ENCODE assay signal across 24 cellular contexts in genomic region chr12:69896653-69897381, GRCh38.
DNase-seq lines count a peak whose midpoint lies in the region; ATAC-seq and TF ChIP-seq lines count a peak whose summit lies in the region.
"Had no signal": no experiment of that assay in that cellular context is flagged by ENCODE, and none has a peak within 500 bp of the region (broad histone marks: within the 10 kb centered on the region; RNA-seq: fewer than 3 reads in every experiment).

No MANE protein-coding gene starts in this region.

- no peaks in the 10 kb centered on the region for H3K9me3 ChIP-seq in body of pancreas
- H3K9me3 ChIP-seq: ascending aorta, heart left ventricle, Peyer's patch, right lobe of liver, transverse colon had no signal

- ATAC-seq in GM21528 (IDR thresholded peaks at IDR 0.05; ENCODE audit: low FRiP score, unreplicated experiment) (no peak), foreskin keratinocyte (no peak), HG03045 (IDR thresholded peaks at IDR 0.05; ENCODE audit: unreplicated experiment) (no peak), body of pancreas (no peak)
- ATAC-seq: activated T-helper 17 cell treated with anti-CD3 and anti-CD28 coated beads, Interleukin-2, amount 50 U/mL, for 72 hours; right lobe of liver had no signal

- DNase-seq in ELF-1 (ENCODE audit: low read depth, low spot score) = peak; percentile 85
- DNase-seq in NCI-H146 (lab: John Stamatoyannopoulos, UW) = peak; percentile 55
- no peak for DNase-seq in endothelial cell (ENCODE audit: low spot score)
- DNase-seq in nephron progenitor cell = no peak
- no peak for DNase-seq in foreskin keratinocyte
- no peak for DNase-seq in body of pancreas
- DNase-seq: activated CD4-positive, alpha-beta T cell treated with anti-CD3 and anti-CD28 coated beads, Interleukin-2, amount 50 U/mL, for 4 hours; activated CD4-positive, CD25-positive, alpha-beta regulatory T cell; DMS53; GDM1; NCI-H1092 treated with DMSO at 0.1 percent for 48 hours; NCI-H2081 treated with DMSO at 0.1 percent for 48 hours; Peyer's patch; right lobe of liver; SIG-M5; transverse colon had no signal

- peak overlapping the region; percentile 39 for H3K27ac Mint-ChIP-seq in endothelial cell (ENCODE audit: unreplicated experiment)
- peak overlapping the region; percentile 63 for H3K27ac Mint-ChIP-seq in nephron progenitor cell
- H3K27ac Mint-ChIP-seq: activated naive CD8-positive, alpha-beta T cell; activated T-helper 17 cell treated with anti-CD3 and anti-CD28 coated beads, Interleukin-2, amount 50 U/mL, for 72 hours; B cell had no signal

- peaks cover 27% of the 10 kb centered on the region for H3K4me1 Mint-ChIP-seq in endothelial cell (ENCODE audit: unreplicated experiment)
- peaks cover 25% of the 10 kb centered on the region for H3K4me1 Mint-ChIP-seq in nephron progenitor cell
- H3K4me1 Mint-ChIP-seq: activated T-helper 17 cell treated with anti-CD3 and anti-CD28 coated beads, Interleukin-2, amount 50 U/mL, for 72 hours; central memory CD8-positive, alpha-beta T cell had no signal

- H3K36me3 ChIP-seq in body of pancreas (replicated peaks in 1 of 2; ENCODE audit: insufficient read depth in 1 of 2, low read depth in 2 of 2) = no peaks in the 10 kb centered on the region
- H3K36me3 ChIP-seq: ascending aorta, heart left ventricle, right lobe of liver, transverse colon had no signal

- no peaks in the 10 kb centered on the region for H3K9me3 Mint-ChIP-seq in endothelial cell (ENCODE audit: unreplicated experiment)
- no peaks in the 10 kb centered on the region for H3K9me3 Mint-ChIP-seq in nephron progenitor cell
- H3K9me3 Mint-ChIP-seq: activated T-helper 17 cell treated with anti-CD3 and anti-CD28 coated beads, Interleukin-2, amount 50 U/mL, for 72 hours; central memory CD8-positive, alpha-beta T cell had no signal

- peaks cover 3% of the 10 kb centered on the region for H3K27me3 Mint-ChIP-seq in endothelial cell (ENCODE audit: unreplicated experiment)
- H3K27me3 Mint-ChIP-seq in nephron progenitor cell (ENCODE audit: low read depth, poor library complexity) = no peaks in the 10 kb centered on the region
- H3K27me3 Mint-ChIP-seq: activated T-helper 17 cell treated with anti-CD3 and anti-CD28 coated beads, Interleukin-2, amount 50 U/mL, for 72 hours had no signal

- no peak overlapping the region for H3K4me3 Mint-ChIP-seq in endothelial cell (ENCODE audit: unreplicated experiment)
- no peak overlapping the region for H3K4me3 Mint-ChIP-seq in nephron progenitor cell
- H3K4me3 Mint-ChIP-seq: activated naive CD8-positive, alpha-beta T cell; activated T-helper 17 cell treated with anti-CD3 and anti-CD28 coated beads, Interleukin-2, amount 50 U/mL, for 72 hours; B cell; central memory CD8-positive, alpha-beta T cell had no signal

- WGBS in body of pancreas, 2 donors = 75% methylated on average over 4 of the region's 4 CpGs

- H3K36me3 Mint-ChIP-seq in endothelial cell (ENCODE audit: low read depth, unreplicated experiment) (no peaks in the 10 kb centered on the region), nephron progenitor cell (ENCODE audit: low read depth) (no peaks in the 10 kb centered on the region)
- H3K36me3 Mint-ChIP-seq: activated naive CD8-positive, alpha-beta T cell had no signal

- H3K27me3 ChIP-seq in foreskin keratinocyte = no peaks in the 10 kb centered on the region
- no peaks in the 10 kb centered on the region for H3K27me3 ChIP-seq in body of pancreas
- H3K27me3 ChIP-seq: ascending aorta, heart left ventricle, Peyer's patch, right lobe of liver, transverse colon had no signal

- intact Hi-C loops in body of pancreas (cut with DNase I) = loop anchor here (10.0 kb wide), 1 partner anchor 838 kb away; no protein-coding TSS in a partner anchor

- H3K27ac ChIP-seq in foreskin keratinocyte (no peak overlapping the region), body of pancreas (no peak overlapping the region)
- H3K27ac ChIP-seq: ascending aorta, heart left ventricle, Peyer's patch, right lobe of liver, transverse colon had no signal

- H3K4me1 ChIP-seq in foreskin keratinocyte (peaks cover 11% of the 10 kb centered on the region), body of pancreas (peaks cover 2% of the 10 kb centered on the region)
- H3K4me1 ChIP-seq: ascending aorta, Peyer's patch, right lobe of liver had no signal

- TF ChIP-seq POLR2A in body of pancreas (IDR thresholded peaks at IDR 0.05) = no peak

- no peak overlapping the region for H3K4me3 ChIP-seq in body of pancreas
- H3K4me3 ChIP-seq: ascending aorta, heart left ventricle, Peyer's patch, right lobe of liver, transverse colon had no signal

- no peak for TF ChIP-seq CTCF in endothelial cell (IDR thresholded peaks at IDR 0.05; ENCODE audit: unreplicated experiment)
- no peak for TF ChIP-seq CTCF in nephron progenitor cell (IDR thresholded peaks at IDR 0.05)
- no peak for TF ChIP-seq CTCF in foreskin keratinocyte (conservative IDR thresholded peaks at IDR 0.05)
- TF ChIP-seq CTCF in body of pancreas (IDR thresholded peaks at IDR 0.05) = no peak

Comparison
In these comparisons a context has a peak if more than half of its experiments do, and no peak if none do; other contexts are left out.
1. DNase-seq: peak in ELF-1 (single experiment) and NCI-H146 (single experiment); none in endothelial cell (single experiment), nephron progenitor cell (single experiment), foreskin keratinocyte (0 of 2) and body of pancreas (0 of 4).